28 cellular contexts compared by ENCODE assay signal in the genomic region with DNA sequence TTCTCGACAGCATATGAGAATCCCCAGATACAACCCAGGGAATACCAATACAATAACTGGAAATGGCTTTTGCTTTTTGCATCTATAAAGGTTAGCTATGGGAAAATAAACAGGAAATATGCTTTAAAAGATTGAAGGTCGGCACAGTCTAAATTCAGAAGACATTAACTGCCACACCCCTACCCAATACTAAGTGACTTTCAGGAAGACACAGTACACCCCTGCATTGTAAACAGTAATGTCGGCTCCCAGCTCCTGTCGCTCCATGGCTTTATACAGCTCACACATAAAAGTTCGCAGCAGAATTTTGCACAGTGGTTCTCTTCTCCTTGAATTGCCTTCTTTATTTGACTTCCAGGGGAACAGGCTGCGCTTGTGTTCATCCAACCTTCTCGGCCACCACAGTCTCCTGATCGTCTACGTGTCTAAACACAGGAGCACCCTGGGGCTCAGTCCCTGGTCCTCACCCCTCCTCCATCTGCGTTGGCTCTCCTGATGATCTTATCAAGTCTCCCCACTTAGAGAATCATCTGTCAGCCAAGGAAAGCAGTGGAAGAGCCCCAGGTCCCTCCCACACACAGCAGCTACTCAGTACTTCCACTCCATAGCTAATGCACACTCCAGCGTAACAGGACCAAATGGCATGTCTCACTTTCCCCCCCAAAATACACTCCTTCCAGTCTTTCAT. TPM values are rescaled to one million over a fixed set of nuclear protein-coding genes. Genes with fewer than 3 reads are reported as not detected.
DNase-seq lines count a peak whose midpoint lies in the region; ATAC-seq and TF ChIP-seq lines count a peak whose summit lies in the region.
"Had no signal": no experiment of that assay in that cellular context is flagged by ENCODE, and none has a peak within 500 bp of the region (broad histone marks: within the 10 kb centered on the region; RNA-seq: fewer than 3 reads in every experiment).

No MANE protein-coding gene starts in this region.

- H3K4me1 ChIP-seq in left lung (peaks cover 6 to 41% of the 10 kb centered on the region in 2 donors), spleen (peaks cover 3 to 42% (median 16%) of the 10 kb centered on the region in 6 donors)

- peak overlapping the region in 1 of 2 donors; percentile 45 for H3K27ac ChIP-seq in left lung
- H3K27ac ChIP-seq in spleen = peak overlapping the region in 7 of 8 donors; percentile 27 to 72 (median 65)
- H3K27ac ChIP-seq in brain microvascular endothelial cell = no peak overlapping the region
- H3K27ac ChIP-seq: 22Rv1, gastrocnemius medialis, HL-60, VCaP had no signal

- H3K36me3 ChIP-seq in left lung (no peaks in the 10 kb centered on the region), spleen (peaks cover 0 to 26% (median 0%) of the 10 kb centered on the region in 6 donors), brain microvascular endothelial cell (replicated peaks) (no peaks in the 10 kb centered on the region), MG63 (no peaks in the 10 kb centered on the region)
- H3K36me3 ChIP-seq: gastrocnemius medialis had no signal

- intact Hi-C loops in left lung (cut with DNase I) (no loop called here), spleen (cut with DNase I; ENCODE audit: low total_unique reads) (no loop called here)

- H3K4me3 ChIP-seq in fibroblast of the aortic adventitia (ENCODE audit: low read depth, low read length) (no peak overlapping the region), left lung (no peak overlapping the region), spleen (no peak overlapping the region), brain microvascular endothelial cell (ENCODE audit: low read depth, low read length) (no peak overlapping the region), MG63 (no peak overlapping the region)
- H3K4me3 ChIP-seq: gastrocnemius medialis had no signal

- TF ChIP-seq POLR2A in spleen (IDR thresholded peaks at IDR 0.05) = no peak

- WGBS in spleen, 5 donors = 65 to 76% (median 67%) methylated on average over 11 of the region's 11 CpGs

- H3K9me3 ChIP-seq in left lung = no peaks in the 10 kb centered on the region
- H3K9me3 ChIP-seq in spleen = no peaks in the 10 kb centered on the region
- H3K9me3 ChIP-seq in MG63 = no peaks in the 10 kb centered on the region
- H3K9me3 ChIP-seq: gastrocnemius medialis had no signal

- no peak for TF ChIP-seq CTCF in fibroblast of the aortic adventitia (IDR thresholded peaks at IDR 0.05; ENCODE audit: insufficient read depth, low read length)
- no peak for TF ChIP-seq CTCF in left lung (IDR thresholded peaks at IDR 0.05)
- no peak for TF ChIP-seq CTCF in spleen (IDR thresholded peaks at IDR 0.05 in 8 of 11, conservative IDR thresholded peaks at IDR 0.05 in 3 of 11)
- TF ChIP-seq CTCF in brain microvascular endothelial cell (IDR thresholded peaks at IDR 0.05; ENCODE audit: low read depth, low read length, missing control alignments) = no peak

- ATAC-seq in left lung (peak; percentile 10), GM21786 (IDR thresholded peaks at IDR 0.05; ENCODE audit: unreplicated experiment) (no peak)
- ATAC-seq: gastrocnemius medialis had no signal

- DNase-seq in NCI-H2196 (lab: John Stamatoyannopoulos, UW; ENCODE audit: unreplicated experiment) = peak; percentile 18
- DNase-seq in NCI-H2196 treated with DMSO at 0.1 percent for 48 hours (lab: John Stamatoyannopoulos, UW; ENCODE audit: unreplicated experiment) = no peak
- peak; percentile 36 for DNase-seq in fibroblast of the aortic adventitia (ENCODE audit: low read depth)
- DNase-seq in left lung = no peak
- no peak for DNase-seq in spleen
- no peak for DNase-seq in brain microvascular endothelial cell
- DNase-seq in MG63 = no peak
- DNase-seq: activated CD4-positive, alpha-beta T cell treated with anti-CD3 and anti-CD28 coated beads, Interleukin-2, amount 50 U/mL, for 48 hours; activated effector memory CD4-positive, alpha-beta T cell treated with Interleukin-2 at 50 U/mL for 16 hours; AML-193; Calu3; central memory CD4-positive, alpha-beta T cell; gastrocnemius medialis; NCI-H1436 treated with DMSO at 0.1 percent for 48 hours; NCI-H2171; NCI-H774; nucleus accumbens; SHP77 treated with DMSO at 0.1 percent for 48 hours; stimulated activated CD8-positive, alpha-beta memory T cell treated with anti-CD3 and anti-CD28 coated beads, Interleukin-4, amount 100 ng/mL, for 48 hours; T-helper 2 cell had no signal

- H3K27me3 ChIP-seq in left lung (no peaks in the 10 kb centered on the region), spleen (replicated peaks in 1 of 7) (no peaks in the 10 kb centered on the region), brain microvascular endothelial cell (replicated peaks) (no peaks in the 10 kb centered on the region), MG63 (no peaks in the 10 kb centered on the region)
- H3K27me3 ChIP-seq: gastrocnemius medialis had no signal

- in situ Hi-C loops in brain microvascular endothelial cell (cut with HindIII; ENCODE audit: low pct_ligation_motif_present, low sequenced_read_pairs) = no loop called here

RNA-seq across cellular contexts. Expression of a gene that starts 22.7 kb away (rescaled TPM):
- total RNA-seq in fibroblast of the aortic adventitia (ENCODE audit: low replicate concordance) (38.8 and 89.2 TPM in 2 replicates), left lung (100 to 1,000 TPM; 347 to 508 TPM), spleen (100 to 1,000 TPM in 4 of 7 donors, 10 to 100 TPM in 3; 54.6 to 135 (median 115) TPM)
- 100 to 1,000 TPM in 2 of 3 donors, 10 to 100 TPM in 1; 77.9 to 137 (median 107) TPM for polyA plus RNA-seq in spleen
- total RNA-seq in MG63 (2014; rRNA removed; shearing (Covaris generic); ENCODE audit: low replicate concordance) = not detected in 2 replicates

RNA-seq across cellular contexts. Expression of a gene that starts 46.6 kb away (rescaled TPM):
- total RNA-seq in fibroblast of the aortic adventitia (ENCODE audit: low replicate concordance) = not detected in 2 replicates
- under 1 TPM; 0.16 to 0.26 TPM for total RNA-seq in left lung
- total RNA-seq in spleen = under 1 TPM in 3 of 7 donors, not detected in 4; 0.13 to 0.18 (median 0.14) TPM
- polyA plus RNA-seq in spleen = under 1 TPM in 1 of 3 donors, not detected in 2; 0.02 TPM
- not detected in 2 replicates for total RNA-seq in MG63 (2014; rRNA removed; shearing (Covaris generic); ENCODE audit: low replicate concordance)
- total RNA-seq: Calu3, epithelial cell of proximal tubule, gastrocnemius medialis, M059J, renal cortical epithelial cell, ureter had no signal

Comparison
In these comparisons a context has a peak if more than half of its experiments do, and no peak if none do; other contexts are left out.
1. DNase-seq: peak in NCI-H2196 (single experiment) and fibroblast of the aortic adventitia (single experiment); none in NCI-H2196 treated with DMSO at 0.1 percent for 48 hours (single experiment), left lung (0 of 2), spleen (single experiment), brain microvascular endothelial cell (single experiment) and MG63 (single experiment).
2. RNA of a gene that starts 22.7 kb away (total RNA-seq): 347 to 508 TPM in left lung, 54.6 to 135 TPM in spleen and 38.8 to 89.2 TPM in fibroblast of the aortic adventitia; not detected in MG63; every median in the first group is over 10 times any median in the second.